ENCODE assay signal across 9 cellular contexts in genomic region chr10:72693599-72693915, GRCh38. TPM values are rescaled to one million over a fixed set of nuclear protein-coding genes. Genes with fewer than 3 reads are reported as not detected.
DNase-seq lines count a peak whose midpoint lies in the region; ATAC-seq and TF ChIP-seq lines count a peak whose summit lies in the region.
"Had no signal": no experiment of that assay in that cellular context is flagged by ENCODE, and none has a peak within 500 bp of the region (broad histone marks: within the 10 kb centered on the region; RNA-seq: fewer than 3 reads in every experiment).

No MANE protein-coding gene starts in this region.

- CTCF ChIA-PET in activated CD4-positive, alpha-beta memory T cell treated with anti-CD3 and anti-CD28 coated beads, Interleukin-2, amount 10 ng/mL, durations not matched to agents 7 days and 5 days (lab: Charles Lee) = interaction anchor here (1.0 to 2.1 kb wide), 2 partner anchors 17 to 141 kb away, joined by 3 to 6 read pairs; no protein-coding TSS in a partner anchor
- CTCF ChIA-PET in activated CD4-positive, alpha-beta memory T cell treated with anti-CD3 and anti-CD28 coated beads for 36 hours (lab: Charles Lee) = interaction anchor here (1.3 kb wide), 1 partner anchor 329 kb away, joined by 8 read pairs; no protein-coding TSS in a partner anchor
- CTCF ChIA-PET in activated CD8-positive, alpha-beta T cell treated with anti-CD3 and anti-CD28 coated beads for 36 hours (lab: Charles Lee) = interaction anchor here (1.0 to 3.1 kb wide), 3 partner anchors 9 to 329 kb away, joined by 5 to 13 read pairs (median 6); no protein-coding TSS in a partner anchor

- no peak overlapping the region for H3K27ac Mint-ChIP-seq in activated CD4-positive, alpha-beta memory T cell treated with anti-CD3 and anti-CD28 coated beads, Interleukin-2, amount 10 ng/mL, durations not matched to agents 7 days and 5 days
- H3K27ac Mint-ChIP-seq in activated CD4-positive, alpha-beta memory T cell treated with anti-CD3 and anti-CD28 coated beads for 36 hours = no peak overlapping the region
- H3K27ac Mint-ChIP-seq in activated CD8-positive, alpha-beta T cell treated with anti-CD3 and anti-CD28 coated beads for 36 hours = no peak overlapping the region

- H3K36me3 ChIP-seq in suprapubic skin = no peaks in the 10 kb centered on the region

- no peak for TF ChIP-seq CTCF in activated CD8-positive, alpha-beta T cell treated with anti-CD3 and anti-CD28 coated beads for 36 hours (IDR thresholded peaks at IDR 0.05)
- no peak for TF ChIP-seq CTCF in suprapubic skin (IDR thresholded peaks at IDR 0.05)

- ATAC-seq in activated CD8-positive, alpha-beta T cell treated with anti-CD3 and anti-CD28 coated beads for 36 hours = no peak
- ATAC-seq: foreskin keratinocyte had no signal

- TF ChIP-seq EP300 in suprapubic skin (IDR thresholded peaks at IDR 0.05) = no peak

- POLR2A ChIA-PET in activated CD4-positive, alpha-beta memory T cell treated with anti-CD3 and anti-CD28 coated beads, Interleukin-2, amount 10 ng/mL, durations not matched to agents 7 days and 5 days (lab: Charles Lee) = interaction anchor here (1.2 to 4.1 kb wide), 3 partner anchors 12 to 27 kb away, joined by 3 to 28 read pairs (median 5); no protein-coding TSS in a partner anchor
- POLR2A ChIA-PET in activated CD4-positive, alpha-beta memory T cell treated with anti-CD3 and anti-CD28 coated beads for 36 hours (lab: Charles Lee) = interaction anchor here (0.5 to 1.1 kb wide), 3 partner anchors 15 to 68 kb away, joined by 3 to 4 read pairs (median 4); partner anchors contain the start of gene MICU1
- POLR2A ChIA-PET in activated CD8-positive, alpha-beta T cell treated with anti-CD3 and anti-CD28 coated beads for 36 hours (lab: Charles Lee) = interaction anchor here (0.6 to 1.1 kb wide), 3 partner anchors 43 to 177 kb away, joined by 3 read pairs; no protein-coding TSS in a partner anchor

- H3K27me3 Mint-ChIP-seq in activated CD4-positive, alpha-beta memory T cell treated with anti-CD3 and anti-CD28 coated beads, Interleukin-2, amount 10 ng/mL, durations not matched to agents 7 days and 5 days = peaks cover 1% of the 10 kb centered on the region
- H3K27me3 Mint-ChIP-seq in activated CD4-positive, alpha-beta memory T cell treated with anti-CD3 and anti-CD28 coated beads for 36 hours = no peaks in the 10 kb centered on the region
- no peaks in the 10 kb centered on the region for H3K27me3 Mint-ChIP-seq in activated CD8-positive, alpha-beta T cell treated with anti-CD3 and anti-CD28 coated beads for 36 hours

- H3K9me3 ChIP-seq in iPS-18c (ENCODE audit: control insufficient read depth, insufficient read depth, low read length) (no peaks in the 10 kb centered on the region), suprapubic skin (no peaks in the 10 kb centered on the region)

- WGBS in suprapubic skin = 21% methylated on average over 2 of the region's 2 CpGs

- no peaks in the 10 kb centered on the region for H3K36me3 Mint-ChIP-seq in activated CD4-positive, alpha-beta memory T cell treated with anti-CD3 and anti-CD28 coated beads, Interleukin-2, amount 10 ng/mL, durations not matched to agents 7 days and 5 days (ENCODE audit: low read depth)
- no peaks in the 10 kb centered on the region for H3K36me3 Mint-ChIP-seq in activated CD4-positive, alpha-beta memory T cell treated with anti-CD3 and anti-CD28 coated beads for 36 hours
- no peaks in the 10 kb centered on the region for H3K36me3 Mint-ChIP-seq in activated CD8-positive, alpha-beta T cell treated with anti-CD3 and anti-CD28 coated beads for 36 hours (ENCODE audit: low read depth)

- TF ChIP-seq POLR2A in suprapubic skin (IDR thresholded peaks at IDR 0.05) = no peak

- no peaks in the 10 kb centered on the region for H3K27me3 ChIP-seq in suprapubic skin
- H3K27me3 ChIP-seq: foreskin keratinocyte had no signal

- no peak overlapping the region for H3K27ac ChIP-seq in suprapubic skin

- intact Hi-C loops in activated CD4-positive, alpha-beta memory T cell treated with anti-CD3 and anti-CD28 coated beads for 36 hours (cut with micrococcal nuclease) = loop anchor here (2.0 to 10.0 kb wide), 5 partner anchors 67 to 404 kb away; partner anchors contain the start of genes MICU1 and P4HA1
- intact Hi-C loops in activated CD8-positive, alpha-beta T cell treated with anti-CD3 and anti-CD28 coated beads for 36 hours (cut with micrococcal nuclease) = no loop called here

- H3K4me3 Mint-ChIP-seq in activated CD4-positive, alpha-beta memory T cell treated with anti-CD3 and anti-CD28 coated beads, Interleukin-2, amount 10 ng/mL, durations not matched to agents 7 days and 5 days = peak overlapping the region; percentile 84
- no peak overlapping the region for H3K4me3 Mint-ChIP-seq in activated CD4-positive, alpha-beta memory T cell treated with anti-CD3 and anti-CD28 coated beads for 36 hours
- H3K4me3 Mint-ChIP-seq in activated CD8-positive, alpha-beta T cell treated with anti-CD3 and anti-CD28 coated beads for 36 hours = peak overlapping the region; percentile 74

- no peaks in the 10 kb centered on the region for H3K9me3 Mint-ChIP-seq in activated CD4-positive, alpha-beta memory T cell treated with anti-CD3 and anti-CD28 coated beads, Interleukin-2, amount 10 ng/mL, durations not matched to agents 7 days and 5 days
- H3K9me3 Mint-ChIP-seq in activated CD4-positive, alpha-beta memory T cell treated with anti-CD3 and anti-CD28 coated beads for 36 hours = no peaks in the 10 kb centered on the region
- no peaks in the 10 kb centered on the region for H3K9me3 Mint-ChIP-seq in activated CD8-positive, alpha-beta T cell treated with anti-CD3 and anti-CD28 coated beads for 36 hours

- DNase-seq in activated CD4-positive, alpha-beta memory T cell treated with anti-CD3 and anti-CD28 coated beads, Interleukin-2, amount 10 ng/mL, durations not matched to agents 7 days and 5 days = no peak
- no peak for DNase-seq in activated CD4-positive, alpha-beta memory T cell treated with anti-CD3 and anti-CD28 coated beads for 36 hours
- DNase-seq in activated CD8-positive, alpha-beta T cell treated with anti-CD3 and anti-CD28 coated beads for 36 hours = no peak
- DNase-seq in suprapubic skin (ENCODE audit: low spot score in 2 of 2) (no peak), AG08395 (ENCODE audit: low spot score) (no peak), cerebellar cortex (ENCODE audit: low spot score) (no peak)
- no peak for DNase-seq in activated CD4-positive, alpha-beta T cell treated with anti-CD3 and anti-CD28 coated beads for 4 hours

- H3K4me3 ChIP-seq in iPS-18c (ENCODE audit: insufficient read depth, low read depth, low read length) (peak overlapping the region; percentile 85; the same call in 1 of the 2 replicates), suprapubic skin (peak overlapping the region; percentile 83)

- H3K4me1 ChIP-seq in suprapubic skin = peaks cover 21% of the 10 kb centered on the region

- H3K4me1 Mint-ChIP-seq in activated CD4-positive, alpha-beta memory T cell treated with anti-CD3 and anti-CD28 coated beads, Interleukin-2, amount 10 ng/mL, durations not matched to agents 7 days and 5 days = peaks cover 31% of the 10 kb centered on the region
- peaks cover 35% of the 10 kb centered on the region for H3K4me1 Mint-ChIP-seq in activated CD4-positive, alpha-beta memory T cell treated with anti-CD3 and anti-CD28 coated beads for 36 hours (ENCODE audit: low read depth)
- H3K4me1 Mint-ChIP-seq in activated CD8-positive, alpha-beta T cell treated with anti-CD3 and anti-CD28 coated beads for 36 hours (ENCODE audit: low read depth) = peaks cover 34% of the 10 kb centered on the region

RNA-seq across cellular contexts. Expression of gene MCU, which starts 1.6 kb away (rescaled TPM):
- 10 to 100 TPM; 14.5 to 16.1 TPM for total RNA-seq in activated CD4-positive, alpha-beta memory T cell treated with anti-CD3 and anti-CD28 coated beads, Interleukin-2, amount 10 ng/mL, durations not matched to agents 7 days and 5 days
- total RNA-seq in activated CD4-positive, alpha-beta memory T cell treated with anti-CD3 and anti-CD28 coated beads for 36 hours = 10 to 100 TPM; 17.7 to 19.3 TPM
- total RNA-seq in activated CD8-positive, alpha-beta T cell treated with anti-CD3 and anti-CD28 coated beads for 36 hours = 10 to 100 TPM; 17.1 to 18.3 TPM
- total RNA-seq in suprapubic skin = 10 to 100 TPM; 28.3 to 31.7 (median 29.7) TPM
